23 cellular contexts compared by ENCODE assay signal in genomic region chr7:45700556-45700955, GRCh38.
DNase-seq lines count a peak whose midpoint lies in the region; ATAC-seq and TF ChIP-seq lines count a peak whose summit lies in the region.
"Had no signal": no experiment of that assay in that cellular context is flagged by ENCODE, and none has a peak within 500 bp of the region (broad histone marks: within the 10 kb centered on the region; RNA-seq: fewer than 3 reads in every experiment).

No MANE protein-coding gene starts in this region.

- ATAC-seq in left cardiac atrium (peak; percentile 18 to 25), upper lobe of right lung (peak; percentile 50), HG03378 (IDR thresholded peaks at IDR 0.05; ENCODE audit: unreplicated experiment) (no peak)
- ATAC-seq: activated CD8-positive, alpha-beta T cell treated with anti-CD3 and anti-CD28 coated beads, Interleukin-2, amount 10 ng/mL, durations not matched to agents 7 days and 5 days; left lung; Panc1 had no signal

- intact Hi-C loops in left cardiac atrium (cut with DNase I): no loop called here
- intact Hi-C loops in upper lobe of right lung (cut with DNase I): no loop called here

- peak overlapping the region; percentile 55 for H3K27ac ChIP-seq in upper lobe of right lung
- H3K27ac ChIP-seq: epithelial cell of prostate, left lung, skin epidermis had no signal

- H3K9me3 ChIP-seq in upper lobe of right lung: no peaks in the 10 kb centered on the region
- H3K9me3 ChIP-seq: left lung had no signal

- H3K27me3 Mint-ChIP-seq in osteocyte (ENCODE audit: unreplicated experiment): peaks cover 15% of the 10 kb centered on the region

- no peak overlapping the region for H3K4me3 ChIP-seq in upper lobe of right lung
- H3K4me3 ChIP-seq: left lung, skin epidermis had no signal

- TF ChIP-seq CTCF in osteocyte (IDR thresholded peaks at IDR 0.05): no peak
- TF ChIP-seq CTCF in upper lobe of right lung (IDR thresholded peaks at IDR 0.05): no peak

- H3K4me3 Mint-ChIP-seq in osteocyte (ENCODE audit: unreplicated experiment): no peak overlapping the region
- H3K4me3 Mint-ChIP-seq: activated CD8-positive, alpha-beta T cell treated with anti-CD3 and anti-CD28 coated beads, Interleukin-2, amount 10 ng/mL, durations not matched to agents 7 days and 5 days; activated naive CD4-positive, alpha-beta T cell treated with anti-CD3 and anti-CD28 coated beads for 36 hours; CD8-positive, alpha-beta memory T cell; central memory CD8-positive, alpha-beta T cell; nephron progenitor cell had no signal

- peaks cover 8% of the 10 kb centered on the region for H3K4me1 ChIP-seq in upper lobe of right lung
- H3K4me1 ChIP-seq: left lung had no signal

- DNase-seq in activated effector memory CD4-positive, alpha-beta T cell treated with anti-CD3 and anti-CD28 coated beads, Interleukin-2, amount 50 U/mL, for 16 hours: peak; percentile 24
- DNase-seq in activated effector memory CD4-positive, alpha-beta T cell treated with Interleukin-2 at 50 U/mL for 16 hours: no peak
- DNase-seq in left cardiac atrium (no peak), osteocyte (ENCODE audit: extremely low spot score, unreplicated experiment) (peak; percentile 64), upper lobe of right lung (peak; percentile 55), DMS 273 (lab: John Stamatoyannopoulos, UW; ENCODE audit: unreplicated experiment) (no peak), iPS-NIHi7 (ENCODE audit: extremely low spot score) (no peak)
- DNase-seq: activated CD8-positive, alpha-beta T cell treated with anti-CD3 and anti-CD28 coated beads, Interleukin-2, amount 10 ng/mL, durations not matched to agents 7 days and 5 days; activated naive CD4-positive, alpha-beta T cell treated with anti-CD3 and anti-CD28 coated beads for 36 hours; activated T-cell treated with anti-CD3 and anti-CD28 coated beads, Interleukin-2, amount 50 U/mL, for 48 hours; CD8-positive, alpha-beta memory T cell; KG1; MM.1S; NCI-H146; NCI-H510A treated with DMSO at 0.1 percent for 48 hours; nephron progenitor cell; stimulated activated CD4-positive, alpha-beta T cell treated with anti-CD3 and anti-CD28 coated beads, Interleukin-1b, Interleukin-23, amount 100 ng/mL, for 48 hours had no signal

- no peaks in the 10 kb centered on the region for H3K4me1 Mint-ChIP-seq in osteocyte (ENCODE audit: unreplicated experiment)
- H3K4me1 Mint-ChIP-seq: CD8-positive, alpha-beta memory T cell; central memory CD8-positive, alpha-beta T cell; nephron progenitor cell had no signal

- no peaks in the 10 kb centered on the region for H3K36me3 ChIP-seq in upper lobe of right lung
- H3K36me3 ChIP-seq: left lung had no signal

- H3K9me3 Mint-ChIP-seq in osteocyte (ENCODE audit: unreplicated experiment): no peaks in the 10 kb centered on the region
- H3K9me3 Mint-ChIP-seq: activated naive CD4-positive, alpha-beta T cell treated with anti-CD3 and anti-CD28 coated beads for 36 hours; CD8-positive, alpha-beta memory T cell; central memory CD8-positive, alpha-beta T cell; nephron progenitor cell had no signal

- no peak overlapping the region for H3K27ac Mint-ChIP-seq in osteocyte (ENCODE audit: unreplicated experiment)
- H3K27ac Mint-ChIP-seq: activated CD8-positive, alpha-beta T cell treated with anti-CD3 and anti-CD28 coated beads, Interleukin-2, amount 10 ng/mL, durations not matched to agents 7 days and 5 days; activated naive CD4-positive, alpha-beta T cell treated with anti-CD3 and anti-CD28 coated beads for 36 hours; CD8-positive, alpha-beta memory T cell; nephron progenitor cell had no signal

- H3K36me3 Mint-ChIP-seq in osteocyte (ENCODE audit: unreplicated experiment): no peaks in the 10 kb centered on the region
- H3K36me3 Mint-ChIP-seq: CD8-positive, alpha-beta memory T cell had no signal

- H3K27me3 ChIP-seq in upper lobe of right lung: no peaks in the 10 kb centered on the region
- H3K27me3 ChIP-seq: left lung had no signal

Comparison
In these comparisons a context has a peak if more than half of its experiments do, and no peak if none do; other contexts are left out.
1. DNase-seq: peak in activated effector memory CD4-positive, alpha-beta T cell treated with anti-CD3 and anti-CD28 coated beads, Interleukin-2, amount 50 U/mL, for 16 hours (single experiment), osteocyte (single experiment) and upper lobe of right lung (single experiment); none in activated effector memory CD4-positive, alpha-beta T cell treated with Interleukin-2 at 50 U/mL for 16 hours (single experiment), left cardiac atrium (single experiment), DMS 273 (single experiment) and iPS-NIHi7 (single experiment).